7 cellular contexts compared by ENCODE assay signal in genomic region chr6:33416386-33417126, GRCh38. TPM values are rescaled to one million over a fixed set of nuclear protein-coding genes. Genes with fewer than 3 reads are reported as not detected.
DNase-seq lines count a peak whose midpoint lies in the region; ATAC-seq and TF ChIP-seq lines count a peak whose summit lies in the region.

No MANE protein-coding gene starts in this region.

- TF ChIP-seq CTCF in WERI-Rb-1 (IDR thresholded peaks at IDR 0.05; ENCODE audit: low read depth, low read length), result no peak
- TF ChIP-seq CTCF in foreskin keratinocyte (conservative IDR thresholded peaks at IDR 0.05), result no peak

- H3K27ac Mint-ChIP-seq in stimulated activated effector memory CD8-positive, alpha-beta T cell treated with anti-CD3 and anti-CD28 coated beads, Interleukin-12 subunit alpha, Interleukin-12 subunit beta, amount 100 ng/mL, for 72 hours, result peak overlapping the region; percentile 99

- H3K36me3 ChIP-seq in GM23248 (ENCODE audit: low read depth), result no peaks in the 10 kb centered on the region
- H3K36me3 ChIP-seq in WERI-Rb-1, result peaks cover 53% of the 10 kb centered on the region

- in situ Hi-C loops in GM23248 (cut with MboI), result no loop called here

- H3K36me3 Mint-ChIP-seq in stimulated activated effector memory CD8-positive, alpha-beta T cell treated with anti-CD3 and anti-CD28 coated beads, Interleukin-12 subunit alpha, Interleukin-12 subunit beta, amount 100 ng/mL, for 72 hours, result peaks cover 73% of the 10 kb centered on the region

- WGBS in GM23248 (ENCODE audit: low coverage in 1 of 2, low lambda C conversion rate in 2 of 2, missing lambda C conversion rate in 2 of 2), 2 experiments, result 41 to 42% methylated on average over 12 of the region's 12 CpGs

- H3K9me3 Mint-ChIP-seq in stimulated activated effector memory CD8-positive, alpha-beta T cell treated with anti-CD3 and anti-CD28 coated beads, Interleukin-12 subunit alpha, Interleukin-12 subunit beta, amount 100 ng/mL, for 72 hours, result no peaks in the 10 kb centered on the region

- H3K9me2 ChIP-seq in GM23248 (ENCODE audit: insufficient read depth), result no peaks in the 10 kb centered on the region

- H4K20me1 ChIP-seq in GM23248 (ENCODE audit: insufficient read depth), result no peaks in the 10 kb centered on the region

- no peaks in the 10 kb centered on the region for H3K27me3 ChIP-seq in GM23248 (replicated peaks; ENCODE audit: insufficient read depth)
- no peaks in the 10 kb centered on the region for H3K27me3 ChIP-seq in WERI-Rb-1 (ENCODE audit: insufficient read depth, low read depth, severe bottlenecking)
- H3K27me3 ChIP-seq in foreskin keratinocyte, result no peaks in the 10 kb centered on the region

- H3K4me3 Mint-ChIP-seq in stimulated activated effector memory CD8-positive, alpha-beta T cell treated with anti-CD3 and anti-CD28 coated beads, Interleukin-12 subunit alpha, Interleukin-12 subunit beta, amount 100 ng/mL, for 72 hours, result peak overlapping the region; percentile 89

- DNase-seq in GM23248 (peak; percentile 53), WERI-Rb-1 (no peak), foreskin keratinocyte (no peak), AML-193 (lab: John Stamatoyannopoulos, UW) (no peak), ureter (ENCODE audit: low spot score) (no peak)
- peak in 1 of 2 donors; percentile 69 for DNase-seq in stimulated activated effector memory CD8-positive, alpha-beta T cell treated with anti-CD3 and anti-CD28 coated beads, Interleukin-12 subunit alpha, Interleukin-12 subunit beta, amount 100 ng/mL, for 72 hours (ENCODE audit: low spot score in 2 of 2)

- H3K4me2 ChIP-seq in GM23248 (ENCODE audit: unreplicated experiment), result peak overlapping the region; percentile 99

- peaks cover 39% of the 10 kb centered on the region for H3K4me1 ChIP-seq in GM23248 (ENCODE audit: insufficient read depth)
- peaks cover 14% of the 10 kb centered on the region for H3K4me1 ChIP-seq in foreskin keratinocyte

- no peak for ATAC-seq in foreskin keratinocyte
- peak; percentile 3 for ATAC-seq in stimulated activated effector memory CD8-positive, alpha-beta T cell treated with anti-CD3 and anti-CD28 coated beads, Interleukin-12 subunit alpha, Interleukin-12 subunit beta, amount 100 ng/mL, for 72 hours
- ATAC-seq in HG03108 (IDR thresholded peaks at IDR 0.05; ENCODE audit: unreplicated experiment), result no peak

- H3K4me3 ChIP-seq in GM23248 (peak overlapping the region; percentile 86), WERI-Rb-1 (ENCODE audit: low read depth, low read length) (peak overlapping the region; percentile 82)

- peak overlapping the region; percentile 92 for H3K9ac ChIP-seq in GM23248

- H2AFZ ChIP-seq in GM23248, result no peak overlapping the region

- H3K4me1 Mint-ChIP-seq in stimulated activated effector memory CD8-positive, alpha-beta T cell treated with anti-CD3 and anti-CD28 coated beads, Interleukin-12 subunit alpha, Interleukin-12 subunit beta, amount 100 ng/mL, for 72 hours, result peaks cover 78% of the 10 kb centered on the region

- H3F3A ChIP-seq in GM23248 (ENCODE audit: insufficient read depth), result peaks cover 28% of the 10 kb centered on the region

- peaks cover 83% of the 10 kb centered on the region for H3K79me2 ChIP-seq in GM23248 (ENCODE audit: insufficient read depth)

- H3K9me3 ChIP-seq in GM23248 (ENCODE audit: low read depth) (no peaks in the 10 kb centered on the region), WERI-Rb-1 (ENCODE audit: severe bottlenecking) (no peaks in the 10 kb centered on the region)

- H3K27ac ChIP-seq in GM23248 (peak overlapping the region; percentile 96), WERI-Rb-1 (peak overlapping the region; percentile 78), foreskin keratinocyte (peak overlapping the region; percentile 68)

RNA-seq across cellular contexts. Expression of gene CUTA, which starts 1.4 kb away (rescaled TPM):
- 197 and 204 TPM in 2 replicates for total RNA-seq in GM23248 (2014; rRNA removed; shearing (Covaris generic))
- 397 and 404 TPM in 2 replicates for polyA plus RNA-seq in GM23248 (2016; fragmentation: Nextera tagmentation; extraction: Ambion mirVana)
- 248 and 266 TPM in 2 replicates for total RNA-seq in foreskin keratinocyte
- 382 and 433 TPM in 2 replicates for polyA plus RNA-seq in foreskin keratinocyte
- 157 TPM for total RNA-seq in ureter

RNA-seq across cellular contexts. Expression of gene SYNGAP1, which starts 3.3 kb away (rescaled TPM):
- 2.8 and 3.7 TPM in 2 replicates for total RNA-seq in GM23248 (2014; rRNA removed; shearing (Covaris generic))
- 0.42 and 0.65 TPM in 2 replicates for polyA plus RNA-seq in GM23248 (2016; fragmentation: Nextera tagmentation; extraction: Ambion mirVana)
- total RNA-seq in foreskin keratinocyte, result 3.3 and 7.6 TPM in 2 replicates
- 2.0 and 2.3 TPM in 2 replicates for polyA plus RNA-seq in foreskin keratinocyte
- 32.6 TPM for total RNA-seq in ureter

RNA-seq across cellular contexts. Expression of gene PHF1, which starts 5.7 kb away (rescaled TPM):
- 39.8 and 44.9 TPM in 2 replicates for total RNA-seq in GM23248 (2014; rRNA removed; shearing (Covaris generic))
- 24.5 TPM in 2 replicates for polyA plus RNA-seq in GM23248 (2016; fragmentation: Nextera tagmentation; extraction: Ambion mirVana)
- total RNA-seq in foreskin keratinocyte, result 19.4 and 21.3 TPM in 2 replicates
- 29.9 and 32.0 TPM in 2 replicates for polyA plus RNA-seq in foreskin keratinocyte
- total RNA-seq in ureter, result 58.8 TPM

RNA-seq across cellular contexts. Expression of gene KIFC1, which starts 24.9 kb away (rescaled TPM):
- total RNA-seq in GM23248 (2014; rRNA removed; shearing (Covaris generic)), result 14.4 and 14.5 TPM in 2 replicates
- 3.9 and 4.0 TPM in 2 replicates for polyA plus RNA-seq in GM23248 (2016; fragmentation: Nextera tagmentation; extraction: Ambion mirVana)
- 58.0 and 72.9 TPM in 2 replicates for total RNA-seq in foreskin keratinocyte
- 42.5 and 52.9 TPM in 2 replicates for polyA plus RNA-seq in foreskin keratinocyte
- 1.0 TPM for total RNA-seq in ureter

RNA-seq across cellular contexts. Expression of gene ZBTB9, which starts 37.8 kb away (rescaled TPM):
- 2.0 and 3.5 TPM in 2 replicates for total RNA-seq in GM23248 (2014; rRNA removed; shearing (Covaris generic))
- polyA plus RNA-seq in GM23248 (2016; fragmentation: Nextera tagmentation; extraction: Ambion mirVana) (7.0 and 7.3 TPM in 2 replicates), foreskin keratinocyte (8.8 and 9.6 TPM in 2 replicates)
- total RNA-seq in foreskin keratinocyte (11.0 and 11.4 TPM in 2 replicates), ureter (11.1 TPM)
